In genomic region chr4:99403380-99404194, GRCh38 we compare ENCODE assay signal across 8 cellular contexts. TPM values are rescaled to one million over a fixed set of nuclear protein-coding genes. Genes with fewer than 3 reads are reported as not detected.
DNase-seq lines count a peak whose midpoint lies in the region; ATAC-seq and TF ChIP-seq lines count a peak whose summit lies in the region.
"Had no signal": no experiment of that assay in that cellular context is flagged by ENCODE, and none has a peak within 500 bp of the region (broad histone marks: within the 10 kb centered on the region; RNA-seq: fewer than 3 reads in every experiment).

No MANE protein-coding gene starts in this region.

- DNase-seq in fibroblast of mammary gland (ENCODE audit: low read depth) (peak; percentile 61), tibial artery (no peak), glutamatergic neuron (no peak), OCI-M2 (lab: John Stamatoyannopoulos, UW; ENCODE audit: unreplicated experiment) (no peak), NCI-H1417 (lab: John Stamatoyannopoulos, UW) (no peak)
- DNase-seq: caudate nucleus had no signal

- no peak overlapping the region for H3K4me3 ChIP-seq in fibroblast of mammary gland (ENCODE audit: control insufficient read depth, low read depth, low read length)
- no peak overlapping the region for H3K4me3 ChIP-seq in tibial artery

- H3K4me1 ChIP-seq in tibial artery: peaks cover 0 to 59% (median 26%) of the 10 kb centered on the region in 4 donors

- no peaks in the 10 kb centered on the region for H3K27me3 ChIP-seq in tibial artery

- intact Hi-C loops in tibial artery (cut with DNase I; ENCODE audit: low total_unique reads): no loop called here

- no peaks in the 10 kb centered on the region for H3K36me3 ChIP-seq in tibial artery

- H3K9me3 Mint-ChIP-seq in glutamatergic neuron (ENCODE audit: unreplicated experiment): no peaks in the 10 kb centered on the region

- H3K4me3 Mint-ChIP-seq in glutamatergic neuron (ENCODE audit: unreplicated experiment): no peak overlapping the region

- no peak for TF ChIP-seq CTCF in fibroblast of mammary gland (conservative IDR thresholded peaks at IDR 0.05; ENCODE audit: control insufficient read depth, insufficient read depth, low read depth, low read length)
- TF ChIP-seq CTCF in tibial artery (IDR thresholded peaks at IDR 0.05): no peak
- TF ChIP-seq CTCF in glutamatergic neuron (IDR thresholded peaks at IDR 0.05; ENCODE audit: partially characterized antibody, unreplicated experiment): no peak

- H3K27ac ChIP-seq in tibial artery: peak overlapping the region; percentile 82 to 87

- H3K27ac Mint-ChIP-seq in glutamatergic neuron (ENCODE audit: unreplicated experiment): no peak overlapping the region

- no peaks in the 10 kb centered on the region for H3K4me1 Mint-ChIP-seq in glutamatergic neuron (ENCODE audit: low read depth, unreplicated experiment)

- H3K36me3 Mint-ChIP-seq in glutamatergic neuron (ENCODE audit: unreplicated experiment): no peaks in the 10 kb centered on the region

- H3K27me3 Mint-ChIP-seq in glutamatergic neuron (ENCODE audit: unreplicated experiment): peaks cover 5% of the 10 kb centered on the region

- ATAC-seq in GM19455 (IDR thresholded peaks at IDR 0.05; ENCODE audit: unreplicated experiment) (peak; percentile 63), HG03135 (IDR thresholded peaks at IDR 0.05; ENCODE audit: unreplicated experiment) (peak; percentile 74)

- H3K9me3 ChIP-seq in tibial artery: no peaks in the 10 kb centered on the region

RNA-seq across cellular contexts. Expression of gene ADH7, which starts 31.6 kb away (rescaled TPM):
- total RNA-seq in glutamatergic neuron (ENCODE audit: unreplicated experiment): not detected

RNA-seq across cellular contexts. Expression of gene ADH1C, which starts 51.0 kb away (rescaled TPM):
- total RNA-seq in glutamatergic neuron (ENCODE audit: unreplicated experiment): not detected
